1 cellular context compared by ENCODE assay signal in genomic region chr12:6723607-6724408, GRCh38.
TF ChIP-seq lines count a peak whose summit lies in the region.

Gene COPS7A (plus strand): TSS chr12:6724046. CDS start chr12:6724657, 611 bp downstream.

TF ChIP-seq in GM12878, 131 proteins besides CTCF, POLR2A, EP300 and RAD21 (continued from another document):
- no peak for TF ChIP-seq NFYA (IDR thresholded peaks at IDR 0.05; ENCODE audit: borderline replicate concordance, low read depth, low read length)
- TF ChIP-seq FOXK2 (IDR thresholded peaks at IDR 0.05), result no peak
- no peak for TF ChIP-seq CBX5 (IDR thresholded peaks at IDR 0.05; ENCODE audit: low read depth)
